7 cellular contexts compared by ENCODE assay signal in genomic region chr22:46264520-46264919, GRCh38. TPM values are rescaled to one million over a fixed set of nuclear protein-coding genes. Genes with fewer than 3 reads are reported as not detected.
"Had no signal": no experiment of that assay in that cellular context is flagged by ENCODE, and none has a peak within 500 bp of the region (broad histone marks: within the 10 kb centered on the region; RNA-seq: fewer than 3 reads in every experiment).

No MANE protein-coding gene starts in this region.

RNA-seq across cellular contexts. Expression of gene PKDREJ, which starts 1.4 kb away (rescaled TPM):
- total RNA-seq: fibroblast of villous mesenchyme; kidney epithelial cell; lower lobe of right lung; myocyte; naive thymus-derived CD8-positive, alpha-beta T cell; osteocyte; upper lobe of right lung had no signal
- polyA plus RNA-seq: naive thymus-derived CD8-positive, alpha-beta T cell had no signal

RNA-seq across cellular contexts. Expression of gene GTSE1, which starts 32.1 kb away (rescaled TPM):
- polyA plus RNA-seq: naive thymus-derived CD8-positive, alpha-beta T cell had no signal
